In the genomic region with DNA sequence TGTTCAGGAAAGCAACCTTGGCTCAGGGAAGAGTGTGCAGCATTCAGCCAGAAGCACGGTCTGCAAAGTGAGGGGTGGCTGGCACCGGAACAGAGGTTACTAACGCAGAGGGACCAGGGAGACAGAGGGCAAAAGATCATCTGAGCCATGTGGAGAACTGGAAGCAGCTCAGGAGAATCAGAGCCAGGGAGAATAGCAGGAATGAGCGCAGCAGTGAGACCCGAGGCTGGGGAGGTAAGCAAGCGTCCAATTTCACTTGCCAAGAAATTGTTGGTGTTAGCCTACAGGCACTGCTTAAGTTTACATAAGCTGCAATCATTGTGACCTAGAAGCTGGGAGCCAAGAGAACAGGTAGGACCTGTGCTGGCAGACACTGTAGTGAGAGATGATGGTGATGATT, we compare ENCODE assay signal across 28 cellular contexts.
"Had no signal": no experiment of that assay in that cellular context is flagged by ENCODE, and none has a peak within 500 bp of the region (broad histone marks: within the 10 kb centered on the region; RNA-seq: fewer than 3 reads in every experiment).

No MANE protein-coding gene starts in this region.

- H3K27ac ChIP-seq: brain microvascular endothelial cell, coronary artery, dorsolateral prefrontal cortex had no signal

- H3K36me3 ChIP-seq: brain microvascular endothelial cell had no signal

- H3K4me1 Mint-ChIP-seq: activated CD4-positive, alpha-beta memory T cell treated with anti-CD3 and anti-CD28 coated beads, Interleukin-2, amount 10 ng/mL, durations not matched to agents 7 days and 5 days; activated CD4-positive, alpha-beta T cell treated with anti-CD3 and anti-CD28 coated beads, Interleukin-2, amount 10 ng/mL, durations not matched to agents 7 days and 5 days; central memory CD8-positive, alpha-beta T cell; endodermal cell had no signal

- DNase-seq: activated CD4-positive, alpha-beta memory T cell treated with anti-CD3 and anti-CD28 coated beads, Interleukin-2, amount 10 ng/mL, durations not matched to agents 7 days and 5 days; activated CD4-positive, alpha-beta T cell treated with anti-CD3 and anti-CD28 coated beads for 1 hour; activated CD4-positive, alpha-beta T cell treated with anti-CD3 and anti-CD28 coated beads for 4 hours; activated CD4-positive, alpha-beta T cell treated with anti-CD3 and anti-CD28 coated beads, Interleukin-2, amount 10 ng/mL, durations not matched to agents 7 days and 5 days; activated CD4-positive, alpha-beta T cell treated with anti-CD3 and anti-CD28 coated beads, Interleukin-2, amount 50 U/mL, for 4 hours; activated CD8-positive, alpha-beta memory T cell treated with anti-CD3 and anti-CD28 coated beads, Interleukin-2, amount 50 U/mL, for 48 hours; activated effector memory CD4-positive, alpha-beta T cell treated with Interleukin-2 at 50 U/mL for 16 hours; activated gamma-delta T cell treated with Interleukin-2 at 50 U/mL for 16 hours; activated naive CD4-positive, alpha-beta T cell treated with anti-CD3 and anti-CD28 coated beads, Interleukin-2, amount 50 U/mL, for 16 hours; activated naive CD4-positive, alpha-beta T cell treated with Interleukin-2 at 50 U/mL for 16 hours; activated T-cell treated with anti-CD3 and anti-CD28 coated beads for 4 hours; activated T-cell treated with anti-CD3 and anti-CD28 coated beads, Interleukin-2, amount 50 U/mL, for 24 hours; activated T-cell treated with anti-CD3 and anti-CD28 coated beads, Interleukin-2, amount 50 U/mL, for 72 hours; amniotic stem cell; anterior cingulate cortex; brain microvascular endothelial cell; dorsolateral prefrontal cortex; effector memory CD4-positive, alpha-beta T cell; endodermal cell; foreskin fibroblast; head of caudate nucleus; T-helper 2 cell had no signal

- H3K9me3 Mint-ChIP-seq: activated CD4-positive, alpha-beta T cell treated with anti-CD3 and anti-CD28 coated beads, Interleukin-2, amount 10 ng/mL, durations not matched to agents 7 days and 5 days; activated T-cell treated with anti-CD3 and anti-CD28 coated beads, Interleukin-2, amount 50 U/mL, for 24 hours; dendritic cell treated with granulocyte-macrophage colony-stimulating factor and Interleukin-4, amounts not matched to agents 40 ng/mL and 50 ng/mL, for 4 days; endodermal cell had no signal

- H3K4me3 ChIP-seq: coronary artery, dorsolateral prefrontal cortex had no signal

- ATAC-seq: activated T-cell treated with anti-CD3 and anti-CD28 coated beads, Interleukin-2, amount 50 U/mL, for 72 hours; esophagus mucosa; WTC11 had no signal

- H3K27ac Mint-ChIP-seq: activated CD4-positive, alpha-beta memory T cell treated with anti-CD3 and anti-CD28 coated beads, Interleukin-2, amount 10 ng/mL, durations not matched to agents 7 days and 5 days; activated CD4-positive, alpha-beta T cell treated with anti-CD3 and anti-CD28 coated beads, Interleukin-2, amount 10 ng/mL, durations not matched to agents 7 days and 5 days; activated naive CD8-positive, alpha-beta T cell; activated T-cell treated with anti-CD3 and anti-CD28 coated beads, Interleukin-2, amount 50 U/mL, for 24 hours; activated T-cell treated with anti-CD3 and anti-CD28 coated beads, Interleukin-2, amount 50 U/mL, for 72 hours; dendritic cell treated with granulocyte-macrophage colony-stimulating factor and Interleukin-4, amounts not matched to agents 40 ng/mL and 50 ng/mL, for 4 days; endodermal cell; WTC11 had no signal

- H3K27me3 ChIP-seq: brain microvascular endothelial cell, dorsolateral prefrontal cortex had no signal

- H3K36me3 Mint-ChIP-seq: activated naive CD8-positive, alpha-beta T cell; WTC11 had no signal

- H3K27me3 Mint-ChIP-seq: activated CD4-positive, alpha-beta memory T cell treated with anti-CD3 and anti-CD28 coated beads, Interleukin-2, amount 10 ng/mL, durations not matched to agents 7 days and 5 days; activated naive CD8-positive, alpha-beta T cell; activated T-cell treated with anti-CD3 and anti-CD28 coated beads, Interleukin-2, amount 50 U/mL, for 24 hours; central memory CD8-positive, alpha-beta T cell had no signal

- H3K4me3 Mint-ChIP-seq: activated CD4-positive, alpha-beta memory T cell treated with anti-CD3 and anti-CD28 coated beads, Interleukin-2, amount 10 ng/mL, durations not matched to agents 7 days and 5 days; activated CD4-positive, alpha-beta T cell treated with anti-CD3 and anti-CD28 coated beads, Interleukin-2, amount 10 ng/mL, durations not matched to agents 7 days and 5 days; activated naive CD8-positive, alpha-beta T cell; activated T-cell treated with anti-CD3 and anti-CD28 coated beads, Interleukin-2, amount 50 U/mL, for 24 hours; activated T-cell treated with anti-CD3 and anti-CD28 coated beads, Interleukin-2, amount 50 U/mL, for 72 hours; central memory CD8-positive, alpha-beta T cell; dendritic cell treated with granulocyte-macrophage colony-stimulating factor and Interleukin-4, amounts not matched to agents 40 ng/mL and 50 ng/mL, for 4 days; endodermal cell; WTC11 had no signal
